In the genomic region with DNA sequence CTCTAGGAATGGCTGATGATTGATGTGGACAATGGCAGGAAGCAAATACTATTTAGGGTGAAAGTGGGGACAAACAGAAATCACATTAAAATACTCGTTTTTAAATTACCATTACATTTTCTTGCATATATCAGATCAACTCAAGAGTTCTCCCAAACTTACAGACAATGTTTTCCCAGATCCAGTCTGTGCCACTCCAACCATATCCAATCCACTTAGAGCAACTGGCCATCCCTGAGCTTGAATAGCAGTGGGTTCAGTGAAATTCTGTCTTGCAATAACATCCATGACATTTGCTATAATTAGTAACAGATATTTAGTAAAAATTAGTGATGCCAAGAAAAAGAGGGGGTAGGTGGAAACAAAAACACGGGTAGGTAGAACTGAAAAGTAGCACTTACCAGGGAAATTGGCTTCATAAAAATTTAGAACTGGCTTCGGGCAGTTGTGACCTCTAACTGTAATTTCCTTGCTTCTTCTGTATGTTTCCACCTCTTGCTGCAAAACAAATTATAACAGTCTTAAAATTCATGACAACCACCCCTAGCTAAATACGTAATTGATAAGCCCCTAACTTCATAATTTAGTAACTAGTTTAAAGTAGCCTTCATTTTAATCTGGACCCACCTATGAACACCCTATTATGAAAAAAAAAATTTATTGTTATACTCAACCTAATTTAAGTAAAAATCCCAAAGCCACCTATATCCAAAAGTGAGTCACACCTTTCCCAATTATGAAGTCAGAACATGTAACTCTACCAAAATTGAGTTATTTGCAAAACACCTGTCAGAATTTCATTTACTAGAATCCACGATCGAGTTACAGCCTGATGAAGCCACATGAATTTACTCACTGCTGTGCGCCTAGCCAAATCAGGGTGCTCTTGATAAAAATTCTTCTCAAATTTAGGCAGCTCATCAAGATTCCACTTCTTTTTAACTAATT, we compare ENCODE assay signal across 8 cellular contexts. TPM values are rescaled to one million over a fixed set of nuclear protein-coding genes. Genes with fewer than 3 reads are reported as not detected.
A peak's percentile ranks its signal among the peaks of the same experiment; 100 is the strongest.
DNase-seq lines count a peak whose midpoint lies in the region; ATAC-seq, FAIRE-seq and TF ChIP-seq lines count a peak whose summit lies in the region.

No MANE protein-coding gene starts in this region.

- no peaks in the 10 kb centered on the region for H3K9me1 ChIP-seq in endothelial cell of umbilical vein (replicated peaks; ENCODE audit: control insufficient read depth, extremely low read depth, insufficient read depth, low read length)

- H3K27ac ChIP-seq in CD8-positive, alpha-beta T cell (ENCODE audit: low read depth, low read length): peak overlapping the region; percentile 100
- H3K27ac ChIP-seq in OCI-LY7 (ENCODE audit: low read depth, low read length, poor library complexity, severe bottlenecking) (peak overlapping the region; percentile 90), endothelial cell of umbilical vein (ENCODE audit: insufficient read depth, low read depth, low read length) (peak overlapping the region; percentile 98)

- H3K9me3 ChIP-seq in CD8-positive, alpha-beta T cell (ENCODE audit: low read length): no peaks in the 10 kb centered on the region
- no peaks in the 10 kb centered on the region for H3K9me3 ChIP-seq in OCI-LY7 (ENCODE audit: low read length)
- no peaks in the 10 kb centered on the region for H3K9me3 ChIP-seq in endothelial cell of umbilical vein (replicated peaks; ENCODE audit: control insufficient read depth, insufficient read depth, low read length)

- peak overlapping the region; percentile 100 for H3K27ac Mint-ChIP-seq in CD8-positive, alpha-beta T cell
- H3K27ac Mint-ChIP-seq in osteocyte (ENCODE audit: unreplicated experiment): peak overlapping the region; percentile 100

- no peaks in the 10 kb centered on the region for H3K9me3 Mint-ChIP-seq in CD8-positive, alpha-beta T cell
- H3K9me3 Mint-ChIP-seq in osteocyte (ENCODE audit: unreplicated experiment): no peaks in the 10 kb centered on the region

- intact Hi-C loops in CD8-positive, alpha-beta T cell (cut with DNase I, micrococcal nuclease): no loop called here
- intact Hi-C loops in OCI-LY7 (cut with micrococcal nuclease; ENCODE audit: unreplicated experiment) (no loop called here), endothelial cell of umbilical vein (cut with micrococcal nuclease) (loop anchor here (10.0 kb wide), 1 partner anchor 241 kb away; no protein-coding TSS in a partner anchor)

- DNase-seq in CD8-positive, alpha-beta T cell: no peak
- DNase-seq in OCI-LY7 (ENCODE audit: low spot score) (no peak), endothelial cell of umbilical vein (ENCODE audit: low read depth, low spot score) (no peak), osteocyte (ENCODE audit: extremely low spot score, unreplicated experiment) (no peak), putamen (ENCODE audit: low spot score) (no peak), NCI-H1105 treated with DMSO at 0.1 percent for 48 hours (lab: John Stamatoyannopoulos, UW) (no peak)

- peak overlapping the region; percentile 99 for H3K4me3 ChIP-seq in CD8-positive, alpha-beta T cell (ENCODE audit: low read depth, low read length)
- H3K4me3 ChIP-seq in OCI-LY7 (ENCODE audit: low read depth, low read length, poor library complexity, severe bottlenecking): peak overlapping the region; percentile 100
- peak overlapping the region; percentile 65 to 97 (median 84) for H3K4me3 ChIP-seq in endothelial cell of umbilical vein (replicated peaks in 1 of 3; ENCODE audit: insufficient read depth in 1 of 3, low read depth in 1 of 3, low read length in 3 of 3)

- POLR2A ChIA-PET in CD8-positive, alpha-beta T cell (lab: Charles Lee): interaction anchor here (0.9 to 5.2 kb wide), 8 partner anchors 7 to 809 kb away, joined by 3 to 135 read pairs (median 52); a partner anchor contains a TSS
- POLR2A ChIA-PET in OCI-LY7 (lab: Charles Lee): interaction anchor here (0.7 to 1.6 kb wide), 2 partner anchors 9 to 12 kb away, joined by 3 to 5 read pairs; no protein-coding TSS in a partner anchor
- POLR2A ChIA-PET in endothelial cell of umbilical vein (lab: Charles Lee): interaction anchor here (1.2 kb wide), 1 partner anchor 12 kb away, joined by 3 read pairs; no protein-coding TSS in a partner anchor

- peaks cover 71% of the 10 kb centered on the region for H3K4me1 Mint-ChIP-seq in CD8-positive, alpha-beta T cell (ENCODE audit: low read depth)
- H3K4me1 Mint-ChIP-seq in osteocyte (ENCODE audit: unreplicated experiment): peaks cover 52% of the 10 kb centered on the region

- no peaks in the 10 kb centered on the region for H3K9me2 ChIP-seq in OCI-LY7 (ENCODE audit: insufficient read depth, low read length)

- dilution Hi-C loops in endothelial cell of umbilical vein (cut with MboI; ENCODE audit: extremely low pct_ligation_motif_present, low sequenced_read_pairs): no loop called here

- no peak for TF ChIP-seq POLR2A in endothelial cell of umbilical vein (IDR thresholded peaks at IDR 0.05; ENCODE audit: low read depth, low read length)

- no peak for TF ChIP-seq CTCF in CD8-positive, alpha-beta T cell (IDR thresholded peaks at IDR 0.05)
- TF ChIP-seq CTCF in OCI-LY7 (conservative IDR thresholded peaks at IDR 0.05; ENCODE audit: low read length) (no peak), endothelial cell of umbilical vein (IDR thresholded peaks at IDR 0.05; ENCODE audit: extremely low read depth in 1 of 2, insufficient read depth in 1 of 2, low read depth in 1 of 2, low read length in 2 of 2) (no peak), osteocyte (IDR thresholded peaks at IDR 0.05) (no peak)

- no peak for FAIRE-seq in endothelial cell of umbilical vein (lab: Jason Lieb, UNC)

- H2AFZ ChIP-seq in OCI-LY7 (ENCODE audit: low read length) (no peak overlapping the region), endothelial cell of umbilical vein (ENCODE audit: low read depth, low read length) (no peak overlapping the region)

- H3K9ac ChIP-seq in endothelial cell of umbilical vein (replicated peaks; ENCODE audit: extremely low read depth, insufficient read depth, low read length): peak overlapping the region; percentile 100

- H3K79me2 ChIP-seq in OCI-LY7 (ENCODE audit: insufficient read depth, low read depth, low read length): peaks cover 92% of the 10 kb centered on the region
- H3K79me2 ChIP-seq in endothelial cell of umbilical vein (ENCODE audit: control insufficient read depth, insufficient read depth, low read length): peaks cover 85% of the 10 kb centered on the region

- CTCF ChIA-PET in CD8-positive, alpha-beta T cell (lab: Charles Lee): interaction anchor here (1.0 to 2.2 kb wide), 6 partner anchors 8 to 145 kb away, joined by 3 to 16 read pairs (median 4); a partner anchor contains a TSS
- CTCF ChIA-PET in OCI-LY7 (lab: Charles Lee; ENCODE audit: unreplicated experiment) (no interaction called here), endothelial cell of umbilical vein (lab: Charles Lee) (no interaction called here)

- H3K4me3 Mint-ChIP-seq in CD8-positive, alpha-beta T cell: peak overlapping the region; percentile 100
- peak overlapping the region; percentile 100 for H3K4me3 Mint-ChIP-seq in osteocyte (ENCODE audit: unreplicated experiment)

- no peaks in the 10 kb centered on the region for H3K27me3 ChIP-seq in CD8-positive, alpha-beta T cell (ENCODE audit: insufficient read depth, low read length)
- H3K27me3 ChIP-seq in endothelial cell of umbilical vein (ENCODE audit: control insufficient read depth in 2 of 2, insufficient read depth in 2 of 2, low read length in 2 of 2): no peaks in the 10 kb centered on the region

- H3K36me3 ChIP-seq in CD8-positive, alpha-beta T cell (ENCODE audit: insufficient read depth, low read length): peaks cover 57% of the 10 kb centered on the region
- H3K36me3 ChIP-seq in OCI-LY7 (ENCODE audit: insufficient read depth, low read length): peaks cover 81% of the 10 kb centered on the region
- H3K36me3 ChIP-seq in endothelial cell of umbilical vein (ENCODE audit: control insufficient read depth in 2 of 2, extremely low read depth in 1 of 2, insufficient read depth in 2 of 2, low read length in 2 of 2): peaks cover 38 to 54% of the 10 kb centered on the region in 2 experiments

- peaks cover 88% of the 10 kb centered on the region for H3K36me3 Mint-ChIP-seq in CD8-positive, alpha-beta T cell
- H3K36me3 Mint-ChIP-seq in osteocyte (ENCODE audit: unreplicated experiment): peaks cover 62% of the 10 kb centered on the region

- BruUV-seq in OCI-LY7 (replicated peaks; lab: Mats Ljungman, UMichigan) (no TSS peak), endothelial cell of umbilical vein (replicated peaks; lab: Mats Ljungman, UMichigan) (no TSS peak)

- ATAC-seq in CD8-positive, alpha-beta T cell: no peak
- no peak for ATAC-seq in GM18519 (IDR thresholded peaks at IDR 0.05; ENCODE audit: low FRiP score, unreplicated experiment)
- no peak for ATAC-seq in HG03432 (IDR thresholded peaks at IDR 0.05; ENCODE audit: unreplicated experiment)

- no peaks in the 10 kb centered on the region for H3K27me3 Mint-ChIP-seq in CD8-positive, alpha-beta T cell (ENCODE audit: low read depth)
- no peaks in the 10 kb centered on the region for H3K27me3 Mint-ChIP-seq in osteocyte (ENCODE audit: unreplicated experiment)

- peaks cover 52% of the 10 kb centered on the region for H3K4me1 ChIP-seq in CD8-positive, alpha-beta T cell (ENCODE audit: insufficient read depth, low read length)
- peaks cover 61% of the 10 kb centered on the region for H3K4me1 ChIP-seq in OCI-LY7 (ENCODE audit: insufficient read depth, low read length, poor library complexity, severe bottlenecking)
- H3K4me1 ChIP-seq in endothelial cell of umbilical vein (ENCODE audit: control insufficient read depth, extremely low read depth, insufficient read depth, low read length): peaks cover 56% of the 10 kb centered on the region

- H3K4me2 ChIP-seq in OCI-LY7 (ENCODE audit: low read length) (peak overlapping the region; percentile 96), endothelial cell of umbilical vein (ENCODE audit: insufficient read depth, low read length) (peak overlapping the region; percentile 95)

- H4K20me1 ChIP-seq in OCI-LY7 (ENCODE audit: insufficient read depth, low read length) (peaks cover 54% of the 10 kb centered on the region), endothelial cell of umbilical vein (replicated peaks; ENCODE audit: control insufficient read depth, extremely low read depth, insufficient read depth, low read length) (peaks cover 41% of the 10 kb centered on the region)

RNA-seq across cellular contexts. Expression of a gene that starts 2.0 kb away (rescaled TPM):
- 1,000 to 10,000 TPM; 2,300 to 2,332 TPM for total RNA-seq in CD8-positive, alpha-beta T cell
- total RNA-seq in OCI-LY7 (2014; rRNA removed; shearing (Covaris generic)): 362 and 461 TPM in 2 replicates
- 815 and 857 TPM in 2 replicates for total RNA-seq in OCI-LY7 (2022)
- total RNA-seq in endothelial cell of umbilical vein: 1,027 and 1,058 TPM in 2 replicates
- 1,405 and 2,040 TPM in 2 replicates for polyA plus RNA-seq in endothelial cell of umbilical vein
- 980 and 1,160 TPM in 2 replicates for polyA plus RNA-seq in endothelial cell of umbilical vein (2011; cell fraction: cytosol; rRNA removed)
- polyA plus RNA-seq in endothelial cell of umbilical vein (2011; cell fraction: nucleus; rRNA removed): 4,876 and 5,495 TPM in 2 replicates
- 690 and 716 TPM in 2 replicates for polyA plus RNA-seq in endothelial cell of umbilical vein (2012)
- 856 and 901 TPM in 2 replicates for polyA minus RNA-seq in endothelial cell of umbilical vein
- polyA minus RNA-seq in endothelial cell of umbilical vein (2011; cell fraction: cytosol; rRNA and poly(A)+ RNA removed): 237 TPM
- 1,361 and 2,457 TPM in 2 replicates for polyA minus RNA-seq in endothelial cell of umbilical vein (2011; cell fraction: nucleus; rRNA and poly(A)+ RNA removed)
- total RNA-seq in osteocyte: 689 and 816 TPM in 2 replicates

RNA-seq across cellular contexts. Expression of a gene that starts 2.7 kb away (rescaled TPM):
- 100 to 1,000 TPM; 248 to 282 TPM for total RNA-seq in CD8-positive, alpha-beta T cell
- total RNA-seq in OCI-LY7 (2014; rRNA removed; shearing (Covaris generic)): 62.7 and 87.9 TPM in 2 replicates
- 89.6 and 101 TPM in 2 replicates for total RNA-seq in OCI-LY7 (2022)
- 35.5 and 42.6 TPM in 2 replicates for total RNA-seq in endothelial cell of umbilical vein
- 9.3 and 14.1 TPM in 2 replicates for polyA plus RNA-seq in endothelial cell of umbilical vein
- polyA plus RNA-seq in endothelial cell of umbilical vein (2011; cell fraction: cytosol; rRNA removed): 9.9 and 16.8 TPM in 2 replicates
- 131 and 135 TPM in 2 replicates for polyA plus RNA-seq in endothelial cell of umbilical vein (2011; cell fraction: nucleus; rRNA removed)
- polyA plus RNA-seq in endothelial cell of umbilical vein (2012): 18.7 and 23.7 TPM in 2 replicates
- 20.2 and 41.5 TPM in 2 replicates for polyA minus RNA-seq in endothelial cell of umbilical vein
- polyA minus RNA-seq in endothelial cell of umbilical vein (2011; cell fraction: cytosol; rRNA and poly(A)+ RNA removed): 14.5 TPM
- 71.3 and 86.4 TPM in 2 replicates for polyA minus RNA-seq in endothelial cell of umbilical vein (2011; cell fraction: nucleus; rRNA and poly(A)+ RNA removed)
- total RNA-seq in osteocyte: 47.8 and 53.5 TPM in 2 replicates

RNA-seq across cellular contexts. Expression of a gene that starts 7.2 kb away (rescaled TPM):
- 10 to 100 TPM; 28.1 to 32.7 TPM for total RNA-seq in CD8-positive, alpha-beta T cell
- total RNA-seq in OCI-LY7 (2014; rRNA removed; shearing (Covaris generic)): 22.9 and 31.4 TPM in 2 replicates
- total RNA-seq in OCI-LY7 (2022) (51.1 and 54.4 TPM in 2 replicates), endothelial cell of umbilical vein (18.6 and 20.3 TPM in 2 replicates), osteocyte (16.0 and 18.3 TPM in 2 replicates)
- polyA plus RNA-seq in endothelial cell of umbilical vein: 3.9 and 6.5 TPM in 2 replicates
- polyA plus RNA-seq in endothelial cell of umbilical vein (2011; cell fraction: cytosol; rRNA removed): 5.9 and 6.2 TPM in 2 replicates
- polyA plus RNA-seq in endothelial cell of umbilical vein (2011; cell fraction: nucleus; rRNA removed): 35.3 and 42.4 TPM in 2 replicates
- 12.0 and 14.3 TPM in 2 replicates for polyA plus RNA-seq in endothelial cell of umbilical vein (2012)
- 9.1 and 9.4 TPM in 2 replicates for polyA minus RNA-seq in endothelial cell of umbilical vein
- 5.4 TPM for polyA minus RNA-seq in endothelial cell of umbilical vein (2011; cell fraction: cytosol; rRNA and poly(A)+ RNA removed)
- polyA minus RNA-seq in endothelial cell of umbilical vein (2011; cell fraction: nucleus; rRNA and poly(A)+ RNA removed): 20.6 and 24.3 TPM in 2 replicates

RNA-seq across cellular contexts. Expression of a gene that starts 55.2 kb away (rescaled TPM):
- not detected for total RNA-seq in CD8-positive, alpha-beta T cell
- 68.7 and 73.6 TPM in 2 replicates for total RNA-seq in OCI-LY7 (2014; rRNA removed; shearing (Covaris generic))
- total RNA-seq in OCI-LY7 (2022): 92.2 and 101 TPM in 2 replicates
- total RNA-seq in endothelial cell of umbilical vein: 1.2 and 1.6 TPM in 2 replicates
- polyA plus RNA-seq in endothelial cell of umbilical vein: 17.8 and 21.6 TPM in 2 replicates
- 16.8 and 17.6 TPM in 2 replicates for polyA plus RNA-seq in endothelial cell of umbilical vein (2011; cell fraction: cytosol; rRNA removed)
- polyA plus RNA-seq in endothelial cell of umbilical vein (2011; cell fraction: nucleus; rRNA removed): 35.9 and 55.9 TPM in 2 replicates
- polyA plus RNA-seq in endothelial cell of umbilical vein (2012): 7.9 and 12.4 TPM in 2 replicates
- polyA minus RNA-seq in endothelial cell of umbilical vein: 9.2 and 17.9 TPM in 2 replicates
- not detected for polyA minus RNA-seq in endothelial cell of umbilical vein (2011; cell fraction: cytosol; rRNA and poly(A)+ RNA removed)
- polyA minus RNA-seq in endothelial cell of umbilical vein (2011; cell fraction: nucleus; rRNA and poly(A)+ RNA removed): 14.8 and 23.2 TPM in 2 replicates
- total RNA-seq in osteocyte: not detected in 2 replicates
